19 cellular contexts compared by ENCODE assay signal in the genomic region with DNA sequence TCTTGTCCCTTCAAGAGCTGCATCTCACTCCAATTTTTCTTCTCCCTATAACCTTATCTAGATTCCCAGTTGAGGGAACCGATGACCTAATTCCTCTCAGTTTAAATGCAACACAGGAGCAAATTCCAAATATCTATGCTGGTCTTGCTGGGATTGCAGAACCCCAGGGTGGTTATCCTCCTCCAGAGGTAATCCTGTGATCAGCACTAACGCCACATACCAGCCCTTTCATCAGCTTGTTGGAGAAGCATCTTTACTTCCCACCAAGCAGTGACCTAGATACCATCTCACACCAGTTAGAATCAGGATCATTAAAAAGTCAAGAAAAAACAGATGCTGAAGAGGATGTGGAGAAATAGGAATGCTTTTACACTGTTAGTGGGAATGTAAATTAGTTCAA. TPM values are rescaled to one million over a fixed set of nuclear protein-coding genes. Genes with fewer than 3 reads are reported as not detected.
DNase-seq lines count a peak whose midpoint lies in the region; ATAC-seq and TF ChIP-seq lines count a peak whose summit lies in the region.
"Had no signal": no experiment of that assay in that cellular context is flagged by ENCODE, and none has a peak within 500 bp of the region (broad histone marks: within the 10 kb centered on the region; RNA-seq: fewer than 3 reads in every experiment).

No MANE protein-coding gene starts in this region.

- peaks cover 60 to 61% of the 10 kb centered on the region in 2 donors for H3K36me3 Mint-ChIP-seq in CD4-positive, alpha-beta memory T cell
- H3K36me3 Mint-ChIP-seq in CD8-positive, alpha-beta T cell: peaks cover 65% of the 10 kb centered on the region
- H3K36me3 Mint-ChIP-seq in activated naive CD8-positive, alpha-beta T cell: peaks cover 39% of the 10 kb centered on the region
- peaks cover 34% of the 10 kb centered on the region for H3K36me3 Mint-ChIP-seq in memory B cell

- CTCF ChIA-PET in CD4-positive, alpha-beta memory T cell (lab: Charles Lee; ENCODE audit: partially characterized antibody): no interaction called here
- CTCF ChIA-PET in CD8-positive, alpha-beta T cell (lab: Charles Lee): no interaction called here

- POLR2A ChIA-PET in CD4-positive, alpha-beta memory T cell (lab: Charles Lee; ENCODE audit: partially characterized antibody): no interaction called here
- POLR2A ChIA-PET in CD8-positive, alpha-beta T cell (lab: Charles Lee): interaction anchor here (1.0 kb wide), 1 partner anchor 12 kb away, joined by 3 read pairs; no protein-coding TSS in a partner anchor

- H3K9me3 Mint-ChIP-seq in CD4-positive, alpha-beta memory T cell: peaks cover 0 to 4% (median 0%) of the 10 kb centered on the region in 8 donors
- no peaks in the 10 kb centered on the region for H3K9me3 Mint-ChIP-seq in CD8-positive, alpha-beta T cell
- peaks cover 3% of the 10 kb centered on the region for H3K9me3 Mint-ChIP-seq in activated naive CD8-positive, alpha-beta T cell (ENCODE audit: low read depth)
- H3K9me3 Mint-ChIP-seq in memory B cell: no peaks in the 10 kb centered on the region

- TF ChIP-seq CTCF in CD8-positive, alpha-beta T cell (IDR thresholded peaks at IDR 0.05): no peak

- H3K27me3 ChIP-seq in CD4-positive, alpha-beta memory T cell (ENCODE audit: insufficient read depth, low read length): no peaks in the 10 kb centered on the region
- no peaks in the 10 kb centered on the region for H3K27me3 ChIP-seq in CD8-positive, alpha-beta T cell (ENCODE audit: insufficient read depth, low read length)

- H3K4me1 Mint-ChIP-seq in CD4-positive, alpha-beta memory T cell: peaks cover 19 to 35% (median 21%) of the 10 kb centered on the region in 4 donors
- H3K4me1 Mint-ChIP-seq in CD8-positive, alpha-beta T cell (ENCODE audit: low read depth): no peaks in the 10 kb centered on the region
- peaks cover 13% of the 10 kb centered on the region for H3K4me1 Mint-ChIP-seq in activated naive CD8-positive, alpha-beta T cell (ENCODE audit: low read depth)
- H3K4me1 Mint-ChIP-seq in memory B cell: peaks cover 7% of the 10 kb centered on the region

- no peak overlapping the region for H3K4me3 Mint-ChIP-seq in CD4-positive, alpha-beta memory T cell
- no peak overlapping the region for H3K4me3 Mint-ChIP-seq in CD8-positive, alpha-beta T cell
- H3K4me3 Mint-ChIP-seq in activated naive CD8-positive, alpha-beta T cell: no peak overlapping the region
- no peak overlapping the region for H3K4me3 Mint-ChIP-seq in memory B cell
- H3K4me3 Mint-ChIP-seq: H9 had no signal

- H3K4me3 ChIP-seq in CD4-positive, alpha-beta memory T cell (ENCODE audit: low read length in 2 of 2): no peak overlapping the region
- H3K4me3 ChIP-seq in CD8-positive, alpha-beta T cell (ENCODE audit: low read depth, low read length): no peak overlapping the region

- peak overlapping the region in 4 of 7 donors; percentile 55 to 88 (median 70) for H3K27ac Mint-ChIP-seq in CD4-positive, alpha-beta memory T cell
- peak overlapping the region; percentile 7 for H3K27ac Mint-ChIP-seq in CD8-positive, alpha-beta T cell
- peak overlapping the region; percentile 5 for H3K27ac Mint-ChIP-seq in activated naive CD8-positive, alpha-beta T cell
- H3K27ac Mint-ChIP-seq in memory B cell: peak overlapping the region; percentile 47
- H3K27ac Mint-ChIP-seq: H9 had no signal

- no peak for ATAC-seq in CD8-positive, alpha-beta T cell
- ATAC-seq in memory B cell (ENCODE audit: low read depth): no peak
- ATAC-seq in GM18867 (IDR thresholded peaks at IDR 0.05; ENCODE audit: unreplicated experiment): no peak

- H3K4me1 ChIP-seq in CD4-positive, alpha-beta memory T cell (ENCODE audit: insufficient read depth, low read length): peaks cover 18% of the 10 kb centered on the region
- H3K4me1 ChIP-seq in CD8-positive, alpha-beta T cell (ENCODE audit: insufficient read depth, low read length): no peaks in the 10 kb centered on the region

- H3K27ac ChIP-seq in CD4-positive, alpha-beta memory T cell (ENCODE audit: low read depth, low read length): no peak overlapping the region
- no peak overlapping the region for H3K27ac ChIP-seq in CD8-positive, alpha-beta T cell (ENCODE audit: low read depth, low read length)
- H3K27ac ChIP-seq: C4-2B, KMS-11 had no signal

- intact Hi-C loops in CD4-positive, alpha-beta memory T cell (cut with micrococcal nuclease): loop anchor here (5.0 kb wide), 1 partner anchor 109 kb away; no protein-coding TSS in a partner anchor
- intact Hi-C loops in CD8-positive, alpha-beta T cell (cut with DNase I, micrococcal nuclease): loop anchor here in 1 of 2 experiments (10.0 kb wide), 1 partner anchor 51 kb away; a partner anchor contains a TSS

- no peaks in the 10 kb centered on the region for H3K9me3 ChIP-seq in CD4-positive, alpha-beta memory T cell (ENCODE audit: control insufficient read depth in 1 of 2, low read length in 2 of 2)
- no peaks in the 10 kb centered on the region for H3K9me3 ChIP-seq in CD8-positive, alpha-beta T cell (ENCODE audit: low read length)

- no peak for DNase-seq in CD4-positive, alpha-beta memory T cell
- no peak for DNase-seq in CD8-positive, alpha-beta T cell
- DNase-seq in memory B cell (ENCODE audit: low spot score in 2 of 2): no peak
- no peak for DNase-seq in occipital lobe (lab: John Stamatoyannopoulos, UW)
- DNase-seq in NCI-H2029 treated with DMSO at 0.1 percent for 48 hours (lab: John Stamatoyannopoulos, UW): no peak
- DNase-seq: ACHN, AML-193, COR-L47, DMS 273 treated with DMSO at 0.1 percent for 48 hours, DND-41, H9, MV-4-11, NCI-H1694 treated with DMSO at 0.1 percent for 48 hours, NCI-H345, NCI-H524 treated with DMSO at 0.1 percent for 48 hours had no signal

- H3K36me3 ChIP-seq in CD4-positive, alpha-beta memory T cell (ENCODE audit: insufficient read depth, low read length): peaks cover 29% of the 10 kb centered on the region
- H3K36me3 ChIP-seq in CD8-positive, alpha-beta T cell (ENCODE audit: insufficient read depth, low read length): no peaks in the 10 kb centered on the region

- H3K27me3 Mint-ChIP-seq in CD4-positive, alpha-beta memory T cell: no peaks in the 10 kb centered on the region
- H3K27me3 Mint-ChIP-seq in CD8-positive, alpha-beta T cell (ENCODE audit: low read depth): no peaks in the 10 kb centered on the region
- H3K27me3 Mint-ChIP-seq in activated naive CD8-positive, alpha-beta T cell: no peaks in the 10 kb centered on the region
- H3K27me3 Mint-ChIP-seq in memory B cell: no peaks in the 10 kb centered on the region

RNA-seq across cellular contexts. Expression of a gene that starts 52.4 kb away (rescaled TPM):
- total RNA-seq in CD4-positive, alpha-beta memory T cell: 10 to 100 TPM; 58.0 to 59.5 TPM
- polyA plus RNA-seq in CD4-positive, alpha-beta memory T cell: 10 to 100 TPM; 50.8 to 56.3 TPM
- 10 to 100 TPM; 45.8 to 47.0 TPM for total RNA-seq in CD8-positive, alpha-beta T cell
- 5.8 TPM for total RNA-seq in occipital lobe

Comparison
In these comparisons a context has a peak if more than half of its experiments do, and no peak if none do; other contexts are left out.
1. H3K27ac Mint-ChIP-seq: peak in every context shown above with its lines; median percentile 70 in CD4-positive, alpha-beta memory T cell; 47 in memory B cell; 7 in CD8-positive, alpha-beta T cell; 5 in activated naive CD8-positive, alpha-beta T cell.